ENCODE assay signal across 8 cellular contexts in genomic region chr9:130447193-130447816, GRCh38. TPM values are rescaled to one million over a fixed set of nuclear protein-coding genes. Genes with fewer than 3 reads are reported as not detected.
DNase-seq lines count a peak whose midpoint lies in the region; ATAC-seq and TF ChIP-seq lines count a peak whose summit lies in the region.
"Had no signal": no experiment of that assay in that cellular context is flagged by ENCODE, and none has a peak within 500 bp of the region (broad histone marks: within the 10 kb centered on the region; RNA-seq: fewer than 3 reads in every experiment).

No MANE protein-coding gene starts in this region.

- H3K27ac Mint-ChIP-seq in H9: peak overlapping the region in 2 of 3 experiments; percentile 3 to 92; a peak in 1 of 7 replicates
- H3K27ac Mint-ChIP-seq: activated T-helper 2 cell treated with anti-CD3 and anti-CD28 coated beads, Interferon-gamma antibody, Interleukin-2, Interleukin-4, amounts not matched to agents 10 μg/mL and 5 μg/mL and 100 μg/mL, durations not matched to agents 14 hours and 24 hours and 36 hours had no signal

- H2AFZ ChIP-seq in H9 (ENCODE audit: low read length): no peak overlapping the region

- H3K4me1 ChIP-seq in H9 (ENCODE audit: insufficient read depth, low read length) (peaks cover 13% of the 10 kb centered on the region; the same call in 1 of the 2 replicates), skeletal muscle tissue (ENCODE audit: control insufficient read depth in 3 of 3, insufficient read depth in 3 of 3, low read length in 3 of 3) (peaks cover 52 to 61% (median 56%) of the 10 kb centered on the region in 3 donors)

- no peaks in the 10 kb centered on the region for H4K20me1 ChIP-seq in H9 (ENCODE audit: control insufficient read depth, insufficient read depth, insufficient read length)

- H4K91ac ChIP-seq in H9 (ENCODE audit: insufficient read length, low read depth, low read length): no peak overlapping the region

- H3K27me3 ChIP-seq in H9 (ENCODE audit: insufficient read depth, low read length) (no peaks in the 10 kb centered on the region; the same call in 1 of the 2 replicates), skeletal muscle tissue (ENCODE audit: control insufficient read depth in 3 of 3, insufficient read depth in 3 of 3, low read length in 3 of 3) (no peaks in the 10 kb centered on the region)

- peak overlapping the region; percentile 70 to 84 for H3K4me3 Mint-ChIP-seq in H9

- no peak for ATAC-seq in activated CD4-positive, CD25-positive, alpha-beta regulatory T cell treated with anti-CD3 and anti-CD28 coated beads, Interleukin-2, amount 50 U/mL, for 24 hours
- no peak for ATAC-seq in HG02571 (IDR thresholded peaks at IDR 0.05; ENCODE audit: unreplicated experiment)

- peaks cover 19% of the 10 kb centered on the region for H3K23me2 ChIP-seq in H9 (ENCODE audit: insufficient read length, low read depth, low read length, poor library complexity, severe bottlenecking)

- H2BK120ac ChIP-seq in H9 (ENCODE audit: low read depth, low read length, poor library complexity, severe bottlenecking): no peak overlapping the region

- H3T11ph ChIP-seq in H9 (ENCODE audit: low read length): no peak overlapping the region

- DNase-seq in H9: no peak
- peak; percentile 90 for DNase-seq in NCI-H510A treated with DMSO at 0.1 percent for 48 hours (lab: John Stamatoyannopoulos, UW)
- peak; percentile 8 for DNase-seq in fibroblast of villous mesenchyme (ENCODE audit: low read depth)
- no peak for DNase-seq in C1 segment of cervical spinal cord (lab: John Stamatoyannopoulos, UW)

- H3K79me1 ChIP-seq in H9 (ENCODE audit: insufficient read depth, low read depth, low read length, poor library complexity, severe bottlenecking): no peaks in the 10 kb centered on the region

- H3K4me2 ChIP-seq in H9 (ENCODE audit: insufficient read depth, insufficient read length, low read length): no peak overlapping the region

- H3K36me3 Mint-ChIP-seq in H9 (ENCODE audit: insufficient read depth in 1 of 3, low read depth in 3 of 3): peaks cover 0 to 8% (median 7%) of the 10 kb centered on the region in 3 experiments; a peak in 5 of 7 replicates

- H3K9me3 Mint-ChIP-seq in H9: no peaks in the 10 kb centered on the region; a peak in 1 of 5 replicates
- H3K9me3 Mint-ChIP-seq: activated T-helper 2 cell treated with anti-CD3 and anti-CD28 coated beads, Interferon-gamma antibody, Interleukin-2, Interleukin-4, amounts not matched to agents 10 μg/mL and 5 μg/mL and 100 μg/mL, durations not matched to agents 14 hours and 24 hours and 36 hours had no signal

- no peak overlapping the region for H3K56ac ChIP-seq in H9 (ENCODE audit: insufficient read length, low read depth, low read length)

- no peaks in the 10 kb centered on the region for H3K36me3 ChIP-seq in skeletal muscle tissue (ENCODE audit: control insufficient read depth in 3 of 3, insufficient read depth in 3 of 3, low read length in 3 of 3)

- no peaks in the 10 kb centered on the region for H3K9me3 ChIP-seq in H9 (ENCODE audit: control insufficient read depth, low read depth, low read length)
- no peaks in the 10 kb centered on the region for H3K9me3 ChIP-seq in skeletal muscle tissue (ENCODE audit: control insufficient read depth in 3 of 3, low read length in 3 of 3)

- H3K27ac ChIP-seq in H9 (ENCODE audit: insufficient read length, low read depth, low read length): no peak overlapping the region
- H3K27ac ChIP-seq in skeletal muscle tissue (ENCODE audit: low read depth, low read length): no peak overlapping the region

- no peak overlapping the region for H4K8ac ChIP-seq in H9 (replicated peaks; ENCODE audit: insufficient read length, low read depth, low read length)

- peaks cover 50 to 63% of the 10 kb centered on the region in 2 experiments for H3K4me1 Mint-ChIP-seq in H9

- no peaks in the 10 kb centered on the region for H3K79me2 ChIP-seq in H9 (ENCODE audit: insufficient read depth, low read length)

- H3K4me3 ChIP-seq in fibroblast of villous mesenchyme (ENCODE audit: low read depth, low read length) (no peak overlapping the region), skeletal muscle tissue (ENCODE audit: low read length in 3 of 3) (peak overlapping the region; percentile 13 to 45 (median 30))

- TF ChIP-seq CTCF in H9 (conservative IDR thresholded peaks at IDR 0.05) (no peak), fibroblast of villous mesenchyme (IDR thresholded peaks at IDR 0.05; ENCODE audit: insufficient read depth, low read depth, low read length) (no peak)

- WGBS in H9 (ENCODE audit: extremely low coverage, insufficient read length, low lambda C conversion rate): no CpG with 5 or more reads among the region's 12 CpGs

- no peak overlapping the region for H3K23ac ChIP-seq in H9 (ENCODE audit: insufficient read length, low read depth, low read length)

- no peak overlapping the region for H2BK5ac ChIP-seq in H9 (ENCODE audit: insufficient read length, low read length)

- H2BK20ac ChIP-seq in H9 (ENCODE audit: low read depth, low read length, poor library complexity, severe bottlenecking): no peak overlapping the region

- no peak overlapping the region for H3K4ac ChIP-seq in H9 (ENCODE audit: low read depth, low read length)

- no peak overlapping the region for H4K5ac ChIP-seq in H9 (ENCODE audit: insufficient read length, low read depth, low read length)

- no peak overlapping the region for H3K18ac ChIP-seq in H9 (ENCODE audit: insufficient read length, low read depth, low read length)

- H3K14ac ChIP-seq in H9 (ENCODE audit: insufficient read depth, low read length): peak overlapping the region; percentile 34; the same call in 1 of the 2 replicates

- H3K9ac ChIP-seq in H9 (ENCODE audit: extremely low read depth, insufficient read length, low read length) (no peak overlapping the region), skeletal muscle tissue (ENCODE audit: low read depth in 1 of 3, low read length in 3 of 3) (peak overlapping the region in 1 of 3 donors; percentile 54)

- H2AK5ac ChIP-seq in H9 (ENCODE audit: insufficient read length, low read length): no peak overlapping the region

- no peak overlapping the region for H2BK15ac ChIP-seq in H9 (ENCODE audit: low read depth, low read length)

- H2BK12ac ChIP-seq in H9 (ENCODE audit: insufficient read length, low read depth, low read length): no peak overlapping the region

- peaks cover 23% of the 10 kb centered on the region for H3K27me3 Mint-ChIP-seq in H9 (ENCODE audit: low read depth)

RNA-seq across cellular contexts. Expression of gene ASS1, which starts 2.5 kb away (rescaled TPM):
- total RNA-seq in H9 (2021) (118 and 122 TPM in 2 replicates), fibroblast of villous mesenchyme (88.3 and 230 TPM in 2 replicates), skeletal muscle tissue (109 TPM)

Comparison
In these comparisons a context has a peak if more than half of its experiments do, and no peak if none do; other contexts are left out.
1. DNase-seq: peak in NCI-H510A treated with DMSO at 0.1 percent for 48 hours (single experiment) and fibroblast of villous mesenchyme (single experiment); none in H9 (single experiment) and C1 segment of cervical spinal cord (0 of 14).